In genomic region chr7:13897825-13898224, GRCh38 we compare ENCODE assay signal across 21 cellular contexts.
"Had no signal": no experiment of that assay in that cellular context is flagged by ENCODE, and none has a peak within 500 bp of the region (broad histone marks: within the 10 kb centered on the region; RNA-seq: fewer than 3 reads in every experiment).

No MANE protein-coding gene starts in this region.

- H3K27ac ChIP-seq: cardiac muscle cell, left ventricle myocardium inferior, suprapubic skin, transverse colon, vagina had no signal

- ATAC-seq: activated CD4-positive, CD25-positive, alpha-beta regulatory T cell treated with anti-CD3 and anti-CD28 coated beads, Interleukin-2, amount 50 U/mL, for 24 hours; activated T-cell treated with anti-CD3 and anti-CD28 coated beads, Interleukin-2, amount 50 U/mL, for 4 hours; effector memory CD8-positive, alpha-beta T cell; sciatic nerve; stimulated activated naive CD8-positive, alpha-beta T cell treated with anti-CD3 and anti-CD28 coated beads, Interleukin-15, amount 100 ng/mL, for 72 hours had no signal

- FAIRE-seq: frontal cortex had no signal

- H3K27me3 ChIP-seq: cardiac muscle cell, suprapubic skin, transverse colon, vagina had no signal

- H3K9me3 ChIP-seq: suprapubic skin, transverse colon, vagina had no signal

- H3K36me3 ChIP-seq: suprapubic skin, transverse colon, vagina had no signal

- H3K4me3 ChIP-seq: cardiac muscle cell, left ventricle myocardium inferior, smooth muscle cell, suprapubic skin, transverse colon, vagina had no signal

- H3K4me1 ChIP-seq: suprapubic skin, vagina had no signal

- DNase-seq: activated CD4-positive, alpha-beta T cell treated with anti-CD3 and anti-CD28 coated beads, Interleukin-2, amount 10 ng/mL, durations not matched to agents 7 days and 5 days; activated CD8-positive, alpha-beta memory T cell treated with anti-CD3 and anti-CD28 coated beads, Interleukin-2, amount 50 U/mL, for 4 hours; activated naive CD4-positive, alpha-beta T cell treated with anti-CD3 and anti-CD28 coated beads, Interleukin-2, amount 10 ng/mL, durations not matched to agents 7 days and 5 days; activated T-cell treated with anti-CD3 and anti-CD28 coated beads, Interleukin-2, amount 50 U/mL, for 4 hours; effector memory CD8-positive, alpha-beta T cell; head of caudate nucleus; left ventricle myocardium inferior; mammary epithelial cell; nephron progenitor cell; nucleus accumbens; stimulated activated CD4-positive, alpha-beta T cell treated with anti-CD3 and anti-CD28 coated beads, Interleukin-4, amount 100 ng/mL, for 1 hour; stimulated activated naive CD8-positive, alpha-beta T cell treated with anti-CD3 and anti-CD28 coated beads, Interleukin-15, amount 100 ng/mL, for 72 hours; T1000; transverse colon had no signal
